In genomic region chr17:74760404-74761105, GRCh38 we compare ENCODE assay signal across 1 cellular context.
TF ChIP-seq lines count a peak whose summit lies in the region.

No MANE protein-coding gene starts in this region.

TF ChIP-seq in HepG2, 621 proteins besides CTCF, POLR2A, EP300 and RAD21 (continued from another document and continues in another):
- TF ChIP-seq ZNF761 (CRISPR knock-in tag; conservative IDR thresholded peaks at IDR 0.05), result 0 out of 2 replicates have a peak, but pooled peaks have one; percentile 24
- TF ChIP-seq ZFP41 (CRISPR knock-in tag; IDR thresholded peaks at IDR 0.05; ENCODE audit: borderline replicate concordance), result no peak
- TF ChIP-seq RCOR2 (CRISPR knock-in tag; IDR thresholded peaks at IDR 0.05), result no peak
- TF ChIP-seq TBX3 (IDR thresholded peaks at IDR 0.05; ENCODE audit: borderline replicate concordance), result no peak
- TF ChIP-seq TIGD3 (CRISPR knock-in tag; IDR thresholded peaks at IDR 0.05; ENCODE audit: borderline replicate concordance), result no peak
- no peak for TF ChIP-seq ZMYM4 (CRISPR knock-in tag; IDR thresholded peaks at IDR 0.05)
- TF ChIP-seq CC2D1A (CRISPR knock-in tag; IDR thresholded peaks at IDR 0.05), result no peak
- TF ChIP-seq SP1 (IDR thresholded peaks at IDR 0.05), result no peak
- no peak for TF ChIP-seq SP1 (CRISPR knock-in tag; IDR thresholded peaks at IDR 0.05)
- no peak for TF ChIP-seq MNT (IDR thresholded peaks at IDR 0.05)
- TF ChIP-seq AKAP8 (CRISPR knock-in tag; IDR thresholded peaks at IDR 0.05), result no peak
- TF ChIP-seq, protein P1, sequence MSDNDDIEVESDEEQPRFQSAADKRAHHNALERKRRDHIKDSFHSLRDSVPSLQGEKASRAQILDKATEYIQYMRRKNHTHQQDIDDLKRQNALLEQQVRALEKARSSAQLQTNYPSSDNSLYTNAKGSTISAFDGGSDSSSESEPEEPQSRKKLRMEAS (IDR thresholded peaks at IDR 0.05), result no peak
- no peak for TF ChIP-seq DNMT3B (CRISPR knock-in tag; conservative IDR thresholded peaks at IDR 0.05)
- no peak for TF ChIP-seq ATF2 (CRISPR knock-in tag; IDR thresholded peaks at IDR 0.05)
- no peak for TF ChIP-seq MTF2 (CRISPR knock-in tag; IDR thresholded peaks at IDR 0.05; ENCODE audit: borderline replicate concordance)
- peak; percentile 50; the same call in 1 of the 2 replicates for TF ChIP-seq NFE2L2 (IDR thresholded peaks at IDR 0.05; ENCODE audit: low read length)
- no peak for TF ChIP-seq CHCHD3 (CRISPR knock-in tag; IDR thresholded peaks at IDR 0.05)
- no peak for TF ChIP-seq ZNF891 (CRISPR knock-in tag; IDR thresholded peaks at IDR 0.05)
- TF ChIP-seq ZSCAN20 (CRISPR knock-in tag; IDR thresholded peaks at IDR 0.05; ENCODE audit: borderline replicate concordance), result no peak
- TF ChIP-seq, protein P2, sequence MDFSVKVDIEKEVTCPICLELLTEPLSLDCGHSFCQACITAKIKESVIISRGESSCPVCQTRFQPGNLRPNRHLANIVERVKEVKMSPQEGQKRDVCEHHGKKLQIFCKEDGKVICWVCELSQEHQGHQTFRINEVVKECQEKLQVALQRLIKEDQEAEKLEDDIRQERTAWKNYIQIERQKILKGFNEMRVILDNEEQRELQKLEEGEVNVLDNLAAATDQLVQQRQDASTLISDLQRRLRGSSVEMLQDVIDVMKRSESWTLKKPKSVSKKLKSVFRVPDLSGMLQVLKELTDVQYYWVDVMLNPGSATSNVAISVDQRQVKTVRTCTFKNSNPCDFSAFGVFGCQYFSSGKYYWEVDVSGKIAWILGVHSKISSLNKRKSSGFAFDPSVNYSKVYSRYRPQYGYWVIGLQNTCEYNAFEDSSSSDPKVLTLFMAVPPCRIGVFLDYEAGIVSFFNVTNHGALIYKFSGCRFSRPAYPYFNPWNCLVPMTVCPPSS (IDR thresholded peaks at IDR 0.05), result no peak
- TF ChIP-seq PLRG1 (conservative IDR thresholded peaks at IDR 0.05), result no peak
- 0 out of 2 replicates have a peak, but pooled peaks have one; percentile 18 for TF ChIP-seq ZNF362 (CRISPR knock-in tag; IDR thresholded peaks at IDR 0.05; ENCODE audit: borderline replicate concordance)
- no peak for TF ChIP-seq ZEB1 (IDR thresholded peaks at IDR 0.05; ENCODE audit: insufficient replicate concordance, low read depth)
- no peak for TF ChIP-seq ZNF468 (CRISPR knock-in tag; IDR thresholded peaks at IDR 0.05)
- TF ChIP-seq, protein P3, sequence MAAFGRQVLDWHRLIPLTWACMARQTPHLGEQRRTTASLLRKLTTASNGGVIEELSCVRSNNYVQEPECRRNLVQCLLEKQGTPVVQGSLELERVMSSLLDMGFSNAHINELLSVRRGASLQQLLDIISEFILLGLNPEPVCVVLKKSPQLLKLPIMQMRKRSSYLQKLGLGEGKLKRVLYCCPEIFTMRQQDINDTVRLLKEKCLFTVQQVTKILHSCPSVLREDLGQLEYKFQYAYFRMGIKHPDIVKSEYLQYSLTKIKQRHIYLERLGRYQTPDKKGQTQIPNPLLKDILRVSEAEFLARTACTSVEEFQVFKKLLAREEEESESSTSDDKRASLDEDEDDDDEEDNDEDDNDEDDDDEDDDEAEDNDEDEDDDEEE (CRISPR knock-in tag; IDR thresholded peaks at IDR 0.05), result no peak
- TF ChIP-seq ZNF281 (CRISPR knock-in tag; IDR thresholded peaks at IDR 0.05; ENCODE audit: borderline replicate concordance), result no peak
- no peak for TF ChIP-seq RFXANK (CRISPR knock-in tag; IDR thresholded peaks at IDR 0.05)
- no peak for TF ChIP-seq U2AF2 (IDR thresholded peaks at IDR 0.05; ENCODE audit: low read depth, low read length)
- TF ChIP-seq ZNF549 (CRISPR knock-in tag; IDR thresholded peaks at IDR 0.05), result no peak
- no peak for TF ChIP-seq ZNF841 (CRISPR knock-in tag; IDR thresholded peaks at IDR 0.05; ENCODE audit: borderline replicate concordance)
- TF ChIP-seq ZNF44 (CRISPR knock-in tag; IDR thresholded peaks at IDR 0.05), result peak; percentile 53; the same call in 1 of the 2 replicates
- no peak for TF ChIP-seq GPN1 (CRISPR knock-in tag; IDR thresholded peaks at IDR 0.05; ENCODE audit: borderline replicate concordance)
- TF ChIP-seq MIER2 (CRISPR knock-in tag; IDR thresholded peaks at IDR 0.05), result peak; percentile 50; the same call in 1 of the 2 replicates
- no peak for TF ChIP-seq NFAT5 (CRISPR knock-in tag; IDR thresholded peaks at IDR 0.05)
- no peak for TF ChIP-seq ZNF260 (CRISPR knock-in tag; IDR thresholded peaks at IDR 0.05; ENCODE audit: borderline replicate concordance, low read depth)
- TF ChIP-seq KLF6 (CRISPR knock-in tag; IDR thresholded peaks at IDR 0.05), result no peak
- TF ChIP-seq ZNF350 (CRISPR knock-in tag; IDR thresholded peaks at IDR 0.05; ENCODE audit: borderline replicate concordance, low read depth), result no peak
- TF ChIP-seq ZNF556 (CRISPR knock-in tag; IDR thresholded peaks at IDR 0.05; ENCODE audit: borderline replicate concordance), result no peak
- no peak for TF ChIP-seq IKZF5 (CRISPR knock-in tag; IDR thresholded peaks at IDR 0.05)
- no peak for TF ChIP-seq ZIK1 (CRISPR knock-in tag; IDR thresholded peaks at IDR 0.05; ENCODE audit: borderline replicate concordance, low read depth)
- no peak for TF ChIP-seq SKIL (CRISPR knock-in tag; IDR thresholded peaks at IDR 0.05; ENCODE audit: borderline replicate concordance)
- TF ChIP-seq CCAR2 (optimal IDR thresholded peaks at IDR 0.05; ENCODE audit: low read depth, low read length), result no peak
- TF ChIP-seq ZNF3 (CRISPR knock-in tag; IDR thresholded peaks at IDR 0.05), result no peak
